Comparison of ENCODE assay signal across 36 cellular contexts in the genomic region with DNA sequence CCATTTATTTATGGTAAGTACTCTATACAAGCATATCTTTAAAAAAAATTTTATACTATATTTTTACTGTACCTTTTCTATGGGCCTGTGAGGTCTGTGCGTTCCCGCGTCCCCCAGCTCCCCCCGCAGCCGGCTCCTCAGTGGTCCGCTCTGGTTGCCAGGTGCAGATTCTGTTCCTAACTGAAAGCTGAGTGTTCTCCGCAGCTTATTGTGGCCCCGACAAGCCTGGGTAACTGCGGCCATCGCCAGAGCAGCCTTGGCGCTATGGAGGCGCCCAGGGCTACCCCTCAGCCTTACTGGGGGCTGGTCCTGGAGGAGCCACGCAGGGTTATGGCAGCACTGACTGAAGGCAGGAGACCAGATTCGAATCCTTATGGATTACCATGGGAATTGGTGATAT.
"Had no signal": no experiment of that assay in that cellular context is flagged by ENCODE, and none has a peak within 500 bp of the region (broad histone marks: within the 10 kb centered on the region; RNA-seq: fewer than 3 reads in every experiment).

No MANE protein-coding gene starts in this region.

- H3K4me1 ChIP-seq: ascending aorta had no signal

- H3K27ac ChIP-seq: ascending aorta, cardiac muscle cell, VCaP had no signal

- H3K27ac Mint-ChIP-seq: activated B cell treated with CpG ODN at 0.5 μM for 24 hours; activated CD4-positive, alpha-beta memory T cell treated with anti-CD3 and anti-CD28 coated beads for 36 hours; activated CD4-positive, alpha-beta T cell treated with anti-CD3 and anti-CD28 coated beads, Interleukin-2, amount 10 ng/mL, durations not matched to agents 24 days and 14 days; activated CD8-positive, alpha-beta T cell treated with anti-CD3 and anti-CD28 coated beads for 36 hours; activated naive CD4-positive, alpha-beta T cell treated with anti-CD3 and anti-CD28 coated beads for 36 hours; activated naive CD4-positive, alpha-beta T cell treated with anti-CD3 and anti-CD28 coated beads, Interleukin-2, amount 50 U/mL, for 72 hours; activated naive CD8-positive, alpha-beta T cell treated with anti-CD3 and anti-CD28 coated beads for 36 hours; activated T-cell treated with anti-CD3 and anti-CD28 coated beads, Interleukin-2, amount 50 U/mL, for 72 hours; activated T-helper 1 cell treated with anti-CD3 and anti-CD28 coated beads, Interleukin-12 subunit alpha, Interleukin-12 subunit beta, Interleukin-2, Interleukin-4 antibody, amounts not matched to agents 30 ng/mL and 10 ng/mL and 1 ng/mL, durations not matched to agents 14 hours and 24 hours and 36 hours; activated T-helper 17 cell treated with anti-CD3 and anti-CD28 coated beads, Interleukin-2, amount 50 U/mL, for 72 hours; brain; T-cell; T-helper 1 cell treated with Interleukin-12 subunit alpha and Interleukin-12 subunit beta and Interleukin-4 antibody, amounts not matched to agents 30 μg/mL and 1 μg/mL, for 36 hours; T-helper 2 cell treated with Interferon-gamma antibody and Interleukin-4, amounts not matched to agents 5 μg/mL and 100 μg/mL, for 36 hours had no signal

- H3K9me3 ChIP-seq: ascending aorta had no signal

- H3K36me3 ChIP-seq: ascending aorta, cardiac muscle cell had no signal

- H3K4me3 ChIP-seq: ascending aorta, cardiac muscle cell had no signal

- H3K4me3 Mint-ChIP-seq: activated B cell treated with CpG ODN at 0.5 μM for 24 hours; activated CD4-positive, alpha-beta memory T cell treated with anti-CD3 and anti-CD28 coated beads for 36 hours; activated CD4-positive, alpha-beta T cell treated with anti-CD3 and anti-CD28 coated beads, Interleukin-2, amount 10 ng/mL, durations not matched to agents 24 days and 14 days; activated CD8-positive, alpha-beta T cell treated with anti-CD3 and anti-CD28 coated beads for 36 hours; activated naive CD4-positive, alpha-beta T cell treated with anti-CD3 and anti-CD28 coated beads for 36 hours; activated naive CD8-positive, alpha-beta T cell treated with anti-CD3 and anti-CD28 coated beads for 36 hours; activated T-cell treated with anti-CD3 and anti-CD28 coated beads, Interleukin-2, amount 50 U/mL, for 4 hours; activated T-cell treated with anti-CD3 and anti-CD28 coated beads, Interleukin-2, amount 50 U/mL, for 72 hours; activated T-helper 1 cell treated with anti-CD3 and anti-CD28 coated beads, Interleukin-12 subunit alpha, Interleukin-12 subunit beta, Interleukin-2, Interleukin-4 antibody, amounts not matched to agents 30 ng/mL and 10 ng/mL and 1 ng/mL, durations not matched to agents 14 hours and 24 hours and 36 hours; activated T-helper 17 cell treated with anti-CD3 and anti-CD28 coated beads, Interleukin-2, amount 50 U/mL, for 72 hours; brain; central memory CD8-positive, alpha-beta T cell; T-cell; T-helper 1 cell treated with Interleukin-12 subunit alpha and Interleukin-12 subunit beta and Interleukin-4 antibody, amounts not matched to agents 30 μg/mL and 1 μg/mL, for 36 hours; T-helper 2 cell treated with Interferon-gamma antibody and Interleukin-4, amounts not matched to agents 5 μg/mL and 100 μg/mL, for 36 hours had no signal

- H3K27me3 ChIP-seq: ascending aorta, cardiac muscle cell had no signal

- H3K4me1 Mint-ChIP-seq: activated B cell treated with CpG ODN at 0.5 μM for 24 hours; activated CD4-positive, alpha-beta T cell treated with anti-CD3 and anti-CD28 coated beads, Interleukin-2, amount 10 ng/mL, durations not matched to agents 24 days and 14 days; activated naive CD8-positive, alpha-beta T cell treated with anti-CD3 and anti-CD28 coated beads for 36 hours; activated T-helper 17 cell treated with anti-CD3 and anti-CD28 coated beads, Interleukin-2, amount 50 U/mL, for 72 hours; brain; central memory CD8-positive, alpha-beta T cell; T-cell had no signal

- DNase-seq: activated B cell treated with CpG ODN at 0.5 μM for 24 hours; activated CD4-positive, alpha-beta memory T cell treated with anti-CD3 and anti-CD28 coated beads for 36 hours; activated CD4-positive, alpha-beta T cell treated with anti-CD3 and anti-CD28 coated beads for 4 hours; activated CD4-positive, alpha-beta T cell treated with anti-CD3 and anti-CD28 coated beads, Interleukin-2, amount 10 ng/mL, durations not matched to agents 24 days and 14 days; activated CD4-positive, alpha-beta T cell treated with anti-CD3 and anti-CD28 coated beads, Interleukin-2, amount 50 U/mL, for 1 hour; activated CD4-positive, alpha-beta T cell treated with anti-CD3 and anti-CD28 coated beads, Interleukin-2, amount 50 U/mL, for 4 hours; activated CD4-positive, CD25-positive, alpha-beta regulatory T cell treated with anti-CD3 and anti-CD28 coated beads, Interleukin-2, amount 50 U/mL, for 72 hours; activated CD8-positive, alpha-beta memory T cell treated with anti-CD3 and anti-CD28 coated beads, Interleukin-2, amount 50 U/mL, for 4 hours; activated CD8-positive, alpha-beta T cell treated with anti-CD3 and anti-CD28 coated beads for 36 hours; activated effector memory CD4-positive, alpha-beta T cell treated with anti-CD3 and anti-CD28 coated beads, Interleukin-2, amount 50 U/mL, for 16 hours; activated gamma-delta T cell treated with Interleukin-2 at 50 U/mL for 16 hours; activated naive CD4-positive, alpha-beta T cell; activated naive CD4-positive, alpha-beta T cell treated with anti-CD3 and anti-CD28 coated beads for 36 hours; activated naive CD4-positive, alpha-beta T cell treated with anti-CD3 and anti-CD28 coated beads, Interleukin-2, amount 50 U/mL, for 16 hours; activated naive CD8-positive, alpha-beta T cell treated with anti-CD3 and anti-CD28 coated beads for 36 hours; activated T-cell treated with anti-CD3 and anti-CD28 coated beads for 4 hours; activated T-cell treated with anti-CD3 and anti-CD28 coated beads, Interleukin-2, amount 50 U/mL, for 1 hour; activated T-cell treated with anti-CD3 and anti-CD28 coated beads, Interleukin-2, amount 50 U/mL, for 4 hours; activated T-cell treated with anti-CD3 and anti-CD28 coated beads, Interleukin-2, amount 50 U/mL, for 72 hours; amygdala; anterior cingulate cortex; caudate nucleus; cerebellar nuclear complex; T-cell; T-helper 2 cell; T-helper 9 cell had no signal

- H3K36me3 Mint-ChIP-seq: activated CD4-positive, alpha-beta memory T cell treated with anti-CD3 and anti-CD28 coated beads for 36 hours; activated naive CD4-positive, alpha-beta T cell treated with anti-CD3 and anti-CD28 coated beads, Interleukin-2, amount 50 U/mL, for 72 hours; activated naive CD8-positive, alpha-beta T cell treated with anti-CD3 and anti-CD28 coated beads for 36 hours; T-cell had no signal

- H3K27me3 Mint-ChIP-seq: activated B cell treated with CpG ODN at 0.5 μM for 24 hours; activated CD4-positive, alpha-beta memory T cell treated with anti-CD3 and anti-CD28 coated beads for 36 hours; activated CD4-positive, alpha-beta T cell treated with anti-CD3 and anti-CD28 coated beads, Interleukin-2, amount 10 ng/mL, durations not matched to agents 24 days and 14 days; activated CD8-positive, alpha-beta T cell treated with anti-CD3 and anti-CD28 coated beads for 36 hours; activated naive CD8-positive, alpha-beta T cell treated with anti-CD3 and anti-CD28 coated beads for 36 hours; activated T-helper 17 cell treated with anti-CD3 and anti-CD28 coated beads, Interleukin-2, amount 50 U/mL, for 72 hours; brain; central memory CD8-positive, alpha-beta T cell; T-cell had no signal
